1 cellular context compared by ENCODE assay signal in the genomic region with DNA sequence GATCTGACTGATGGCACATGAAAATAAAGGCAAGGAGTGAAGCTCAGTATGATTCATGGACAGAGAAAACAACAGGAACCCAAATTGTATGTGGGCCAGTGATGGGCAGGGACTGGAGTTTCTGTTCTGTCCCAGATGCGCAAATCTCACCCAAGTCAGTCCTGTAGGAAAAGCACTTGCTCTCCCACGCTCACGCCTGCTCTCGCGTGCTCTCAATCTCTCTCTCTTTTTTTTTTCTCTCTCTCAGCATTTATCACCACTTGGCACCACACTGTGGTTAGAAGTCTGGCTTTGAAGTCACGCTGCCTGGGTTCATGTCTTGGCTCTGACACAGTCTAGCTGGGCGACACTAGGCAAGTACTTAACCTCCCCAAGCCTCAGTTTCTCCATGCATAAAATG.
TF ChIP-seq lines count a peak whose summit lies in the region.

No MANE protein-coding gene starts in this region.

TF ChIP-seq in H1, 55 proteins besides CTCF, POLR2A, EP300 and RAD21:
- no peak for TF ChIP-seq ASH2L (IDR thresholded peaks at IDR 0.05; ENCODE audit: low read length)
- TF ChIP-seq BCL11A (IDR thresholded peaks at IDR 0.05; ENCODE audit: low read depth in 2 of 2, low read length in 2 of 2), result no peak
- no peak for TF ChIP-seq CBX5 (IDR thresholded peaks at IDR 0.05; ENCODE audit: low read depth, low read length)
- TF ChIP-seq SP4 (IDR thresholded peaks at IDR 0.05; ENCODE audit: low read length), result no peak
- no peak for TF ChIP-seq HDAC6 (IDR thresholded peaks at IDR 0.05; ENCODE audit: low read depth, low read length)
- TF ChIP-seq JUN (IDR thresholded peaks at IDR 0.05; ENCODE audit: low read depth, low read length), result no peak
- TF ChIP-seq TBP (IDR thresholded peaks at IDR 0.05; ENCODE audit: low read depth, low read length), result no peak
- TF ChIP-seq CHD1 (IDR thresholded peaks at IDR 0.05; ENCODE audit: low read depth, low read length), result no peak
- no peak for TF ChIP-seq KDM4A (IDR thresholded peaks at IDR 0.05; ENCODE audit: low read depth, low read length, severe bottlenecking)
- no peak for TF ChIP-seq EZH2 (IDR thresholded peaks at IDR 0.05; ENCODE audit: low read depth, low read length, severe bottlenecking)
